ENCODE assay signal across 8 cellular contexts in the genomic region with DNA sequence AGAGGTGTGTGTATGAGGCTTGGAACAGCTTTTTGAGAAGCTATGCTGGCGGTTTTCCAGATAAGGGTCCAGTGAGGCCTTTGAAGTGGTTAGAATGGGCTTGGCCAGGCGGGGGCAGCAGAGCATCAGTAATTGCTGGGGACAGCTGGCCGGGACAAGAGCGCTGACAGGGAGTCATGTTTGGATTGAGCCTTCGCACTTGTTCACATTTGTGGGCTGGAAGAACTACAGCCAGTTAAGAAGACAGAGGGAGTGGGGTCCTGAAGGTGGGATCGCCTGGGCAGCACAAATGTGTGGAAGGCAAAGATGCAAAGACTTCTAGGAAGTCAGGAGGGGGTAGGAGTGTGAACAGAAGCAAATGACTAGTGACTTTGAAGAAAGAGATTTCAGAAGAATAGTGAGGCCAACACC. TPM values are rescaled to one million over a fixed set of nuclear protein-coding genes. Genes with fewer than 3 reads are reported as not detected.
DNase-seq lines count a peak whose midpoint lies in the region; ATAC-seq, FAIRE-seq and TF ChIP-seq lines count a peak whose summit lies in the region.

No MANE protein-coding gene starts in this region.

- peak; percentile 28 for DNase-seq in AG09319 (ENCODE audit: extremely low read depth, low read depth)
- peak; percentile 70 for DNase-seq in NCI-H2196 treated with DMSO at 0.1 percent for 48 hours (lab: John Stamatoyannopoulos, UW; ENCODE audit: unreplicated experiment)
- peak; percentile 25 for DNase-seq in activated CD4-positive, CD25-positive, alpha-beta regulatory T cell treated with anti-CD3 and anti-CD28 coated beads, Interleukin-2, amount 50 U/mL, for 16 hours (ENCODE audit: low read depth, low spot score)
- peak; percentile 56 for DNase-seq in bronchial epithelial cell (ENCODE audit: low read depth)
- DNase-seq in kidney epithelial cell (ENCODE audit: low read depth), result peak; percentile 10
- peak; percentile 78 to 79 for DNase-seq in stimulated activated CD4-positive, alpha-beta T cell treated with anti-CD3 and anti-CD28 coated beads, Interleukin-2, amount 100 ng/mL, for 24 hours

- no peak for FAIRE-seq in bronchial epithelial cell (lab: Jason Lieb, UNC)

- ATAC-seq in GM18873 (IDR thresholded peaks at IDR 0.05; ENCODE audit: low FRiP score, unreplicated experiment) (peak; percentile 84), HG03108 (IDR thresholded peaks at IDR 0.05; ENCODE audit: unreplicated experiment) (peak; percentile 82)

- H3K36me3 ChIP-seq in bronchial epithelial cell (ENCODE audit: control insufficient read depth, insufficient read depth, low read length), result no peaks in the 10 kb centered on the region
- no peaks in the 10 kb centered on the region for H3K36me3 ChIP-seq in kidney epithelial cell (ENCODE audit: control insufficient read depth, insufficient read depth, low read length)

- H3K4me3 ChIP-seq in bronchial epithelial cell (ENCODE audit: low read depth, low read length), result no peak overlapping the region
- H3K4me3 ChIP-seq in kidney epithelial cell (ENCODE audit: low read depth, low read length), result no peak overlapping the region

- peak; percentile 74 for TF ChIP-seq CTCF in AG09319 (IDR thresholded peaks at IDR 0.05; ENCODE audit: low read depth, low read length)
- peak; percentile 83 for TF ChIP-seq CTCF in bronchial epithelial cell (IDR thresholded peaks at IDR 0.05; ENCODE audit: insufficient read depth, low read length, severe bottlenecking)
- TF ChIP-seq CTCF in kidney epithelial cell (IDR thresholded peaks at IDR 0.05; ENCODE audit: insufficient read depth, low read length, poor library complexity, severe bottlenecking), result peak; percentile 79

- H3K27me3 ChIP-seq in bronchial epithelial cell (ENCODE audit: control insufficient read depth, insufficient read depth, low read length) (no peaks in the 10 kb centered on the region), kidney epithelial cell (ENCODE audit: control insufficient read depth, insufficient read depth, low read length) (peaks cover 2% of the 10 kb centered on the region)

RNA-seq across cellular contexts. Expression of gene SDHAF3, which starts 12.8 kb away (rescaled TPM):
- total RNA-seq in bronchial epithelial cell, result 9.5 and 11.9 TPM in 2 replicates
- 16.4 and 18.0 TPM in 2 replicates for total RNA-seq in kidney epithelial cell

Comparison
In these comparisons a context has a peak if more than half of its experiments do, and no peak if none do; other contexts are left out.
1. DNase-seq: peak in every context shown above with its lines; median percentile 78 in stimulated activated CD4-positive, alpha-beta T cell treated with anti-CD3 and anti-CD28 coated beads, Interleukin-2, amount 100 ng/mL, for 24 hours; 70 in NCI-H2196 treated with DMSO at 0.1 percent for 48 hours; 56 in bronchial epithelial cell; 28 in AG09319; 25 in activated CD4-positive, CD25-positive, alpha-beta regulatory T cell treated with anti-CD3 and anti-CD28 coated beads, Interleukin-2, amount 50 U/mL, for 16 hours; 10 in kidney epithelial cell.